In the genomic region with DNA sequence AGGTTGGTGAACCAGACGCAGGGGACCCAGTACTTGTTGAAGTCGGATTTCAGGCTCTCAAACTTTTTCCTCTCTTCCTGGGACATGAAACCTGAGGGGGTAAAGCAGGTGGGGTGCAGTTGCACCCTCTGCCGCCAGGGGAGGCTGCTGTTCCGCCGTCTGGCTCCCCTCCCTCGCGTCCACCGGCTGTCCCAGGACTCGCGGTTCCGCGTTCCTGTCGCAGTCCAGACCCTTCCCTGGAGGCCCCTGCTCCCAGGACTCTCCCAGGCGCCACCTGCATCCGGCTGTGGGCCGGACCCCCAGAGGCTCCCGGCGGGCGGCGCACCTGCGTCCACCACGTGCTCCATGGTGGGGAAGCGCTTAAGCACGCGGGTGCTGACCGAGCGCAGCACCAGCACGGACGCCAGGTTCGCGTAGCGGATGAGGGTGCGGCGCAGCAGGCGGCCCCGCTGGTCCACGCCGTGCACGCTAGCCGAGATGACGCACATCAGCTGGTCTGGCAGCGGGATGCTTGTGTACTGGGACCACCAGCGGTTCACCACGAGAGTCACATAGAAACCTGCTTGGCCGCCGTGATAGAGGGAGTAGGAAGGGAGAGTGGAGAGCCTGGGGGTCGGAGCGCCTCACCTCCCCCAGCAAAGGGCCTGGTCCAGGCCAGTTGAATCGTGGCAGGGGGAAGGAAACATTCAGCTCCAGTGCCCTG, we compare ENCODE assay signal across 1 cellular context.
TF ChIP-seq lines count a peak whose summit lies in the region.

No MANE protein-coding gene starts in this region.

TF ChIP-seq in HEK293, 187 proteins besides CTCF, POLR2A, EP300 and RAD21 (continued from another document and continues in another):
- TF ChIP-seq, protein P1, sequence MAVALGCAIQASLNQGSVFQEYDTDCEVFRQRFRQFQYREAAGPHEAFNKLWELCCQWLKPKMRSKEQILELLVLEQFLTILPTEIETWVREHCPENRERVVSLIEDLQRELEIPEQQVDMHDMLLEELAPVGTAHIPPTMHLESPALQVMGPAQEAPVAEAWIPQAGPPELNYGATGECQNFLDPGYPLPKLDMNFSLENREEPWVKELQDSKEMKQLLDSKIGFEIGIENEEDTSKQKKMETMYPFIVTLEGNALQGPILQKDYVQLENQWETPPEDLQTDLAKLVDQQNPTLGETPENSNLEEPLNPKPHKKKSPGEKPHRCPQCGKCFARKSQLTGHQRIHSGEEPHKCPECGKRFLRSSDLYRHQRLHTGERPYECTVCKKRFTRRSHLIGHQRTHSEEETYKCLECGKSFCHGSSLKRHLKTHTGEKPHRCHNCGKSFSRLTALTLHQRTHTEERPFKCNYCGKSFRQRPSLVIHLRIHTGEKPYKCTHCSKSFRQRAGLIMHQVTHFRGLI (tag by site-specific recombination; IDR thresholded peaks at IDR 0.05) = no peak
- peak; percentile 77 for TF ChIP-seq ZBTB48 (tag by site-specific recombination; IDR thresholded peaks at IDR 0.05)
- TF ChIP-seq HIC1 (tag by site-specific recombination; IDR thresholded peaks at IDR 0.05) = peak; percentile 81
- TF ChIP-seq, protein P2, sequence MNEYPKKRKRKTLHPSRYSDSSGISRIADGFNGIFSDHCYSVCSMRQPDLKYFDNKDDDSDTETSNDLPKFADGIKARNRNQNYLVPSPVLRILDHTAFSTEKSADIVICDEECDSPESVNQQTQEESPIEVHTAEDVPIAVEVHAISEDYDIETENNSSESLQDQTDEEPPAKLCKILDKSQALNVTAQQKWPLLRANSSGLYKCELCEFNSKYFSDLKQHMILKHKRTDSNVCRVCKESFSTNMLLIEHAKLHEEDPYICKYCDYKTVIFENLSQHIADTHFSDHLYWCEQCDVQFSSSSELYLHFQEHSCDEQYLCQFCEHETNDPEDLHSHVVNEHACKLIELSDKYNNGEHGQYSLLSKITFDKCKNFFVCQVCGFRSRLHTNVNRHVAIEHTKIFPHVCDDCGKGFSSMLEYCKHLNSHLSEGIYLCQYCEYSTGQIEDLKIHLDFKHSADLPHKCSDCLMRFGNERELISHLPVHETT (tag by site-specific recombination; IDR thresholded peaks at IDR 0.05) = peak; percentile 69; the same call in 1 of the 2 replicates
- TF ChIP-seq ZBTB10 (tag by site-specific recombination; IDR thresholded peaks at IDR 0.05) = peak; percentile 82
- 0 out of 2 replicates have a peak, but pooled peaks have one; percentile 26 for TF ChIP-seq YY1 (tag by site-specific recombination; IDR thresholded peaks at IDR 0.05)
- peak; percentile 99 for TF ChIP-seq GLIS1 (tag by site-specific recombination; IDR thresholded peaks at IDR 0.05)
- TF ChIP-seq, protein P3, sequence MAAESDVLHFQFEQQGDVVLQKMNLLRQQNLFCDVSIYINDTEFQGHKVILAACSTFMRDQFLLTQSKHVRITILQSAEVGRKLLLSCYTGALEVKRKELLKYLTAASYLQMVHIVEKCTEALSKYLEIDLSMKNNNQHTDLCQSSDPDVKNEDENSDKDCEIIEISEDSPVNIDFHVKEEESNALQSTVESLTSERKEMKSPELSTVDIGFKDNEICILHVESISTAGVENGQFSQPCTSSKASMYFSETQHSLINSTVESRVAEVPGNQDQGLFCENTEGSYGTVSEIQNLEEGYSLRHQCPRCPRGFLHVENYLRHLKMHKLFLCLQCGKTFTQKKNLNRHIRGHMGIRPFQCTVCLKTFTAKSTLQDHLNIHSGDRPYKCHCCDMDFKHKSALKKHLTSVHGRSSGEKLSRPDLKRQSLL (tag by site-specific recombination; IDR thresholded peaks at IDR 0.05) = no peak
- TF ChIP-seq ZNF341 (tag by site-specific recombination; IDR thresholded peaks at IDR 0.05; ENCODE audit: low read depth) = peak; percentile 100
- TF ChIP-seq, protein P4, sequence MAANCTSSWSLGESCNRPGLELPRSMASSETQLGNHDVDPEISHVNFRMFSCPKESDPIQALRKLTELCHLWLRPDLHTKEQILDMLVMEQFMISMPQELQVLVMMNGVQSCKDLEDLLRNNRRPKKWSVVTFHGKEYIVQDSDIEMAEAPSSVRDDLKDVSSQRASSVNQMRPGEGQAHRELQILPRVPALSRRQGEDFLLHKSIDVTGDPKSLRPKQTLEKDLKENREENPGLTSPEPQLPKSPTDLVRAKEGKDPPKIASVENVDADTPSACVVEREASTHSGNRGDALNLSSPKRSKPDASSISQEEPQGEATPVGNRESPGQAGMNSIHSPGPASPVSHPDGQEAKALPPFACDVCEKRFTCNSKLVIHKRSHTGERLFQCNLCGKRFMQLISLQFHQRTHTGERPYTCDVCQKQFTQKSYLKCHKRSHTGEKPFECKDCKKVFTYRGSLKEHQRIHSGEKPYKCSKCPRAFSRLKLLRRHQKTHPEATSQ (tag by site-specific recombination; IDR thresholded peaks at IDR 0.05) = 0 out of 2 replicates have a peak, but pooled peaks have one; percentile 28
- peak; percentile 66 for TF ChIP-seq ZNF629 (tag by site-specific recombination; IDR thresholded peaks at IDR 0.05)
- TF ChIP-seq PRDM10 (tag by site-specific recombination; IDR thresholded peaks at IDR 0.05) = peak; percentile 89
- peak; percentile 80; the same call in 1 of the 2 replicates for TF ChIP-seq ZNF561 (tag by site-specific recombination; IDR thresholded peaks at IDR 0.05; ENCODE audit: borderline replicate concordance)
- TF ChIP-seq ZNF23 (tag by site-specific recombination; IDR thresholded peaks at IDR 0.05; ENCODE audit: borderline replicate concordance) = no peak
- TF ChIP-seq SCRT2 (tag by site-specific recombination; IDR thresholded peaks at IDR 0.05) = peak; percentile 88
- TF ChIP-seq ZSCAN16 (tag by site-specific recombination; IDR thresholded peaks at IDR 0.05) = peak; percentile 58; the same call in 1 of the 2 replicates
- TF ChIP-seq ZBTB20 (tag by site-specific recombination; IDR thresholded peaks at IDR 0.05) = peak; percentile 43; the same call in 1 of the 2 replicates
- peak; percentile 54; the same call in 1 of the 2 replicates for TF ChIP-seq ZNF398 (tag by site-specific recombination; IDR thresholded peaks at IDR 0.05)
- TF ChIP-seq ZNF777 (tag by site-specific recombination; IDR thresholded peaks at IDR 0.05; ENCODE audit: borderline replicate concordance) = peak; percentile 50; the same call in 1 of the 2 replicates
- 0 out of 2 replicates have a peak, but pooled peaks have one; percentile 20 for TF ChIP-seq ZNF610 (tag by site-specific recombination; IDR thresholded peaks at IDR 0.05; ENCODE audit: borderline replicate concordance)
- TF ChIP-seq ZNF626 (tag by site-specific recombination; IDR thresholded peaks at IDR 0.05) = no peak
- TF ChIP-seq REPIN1 (tag by site-specific recombination; IDR thresholded peaks at IDR 0.05; ENCODE audit: low read depth) = no peak
- TF ChIP-seq ZNF324 (tag by site-specific recombination; IDR thresholded peaks at IDR 0.05) = peak; percentile 76; the same call in 1 of the 2 replicates
- peak; percentile 46 for TF ChIP-seq ZNF654 (tag by site-specific recombination; IDR thresholded peaks at IDR 0.05; ENCODE audit: low read depth)
- TF ChIP-seq, protein P5, sequence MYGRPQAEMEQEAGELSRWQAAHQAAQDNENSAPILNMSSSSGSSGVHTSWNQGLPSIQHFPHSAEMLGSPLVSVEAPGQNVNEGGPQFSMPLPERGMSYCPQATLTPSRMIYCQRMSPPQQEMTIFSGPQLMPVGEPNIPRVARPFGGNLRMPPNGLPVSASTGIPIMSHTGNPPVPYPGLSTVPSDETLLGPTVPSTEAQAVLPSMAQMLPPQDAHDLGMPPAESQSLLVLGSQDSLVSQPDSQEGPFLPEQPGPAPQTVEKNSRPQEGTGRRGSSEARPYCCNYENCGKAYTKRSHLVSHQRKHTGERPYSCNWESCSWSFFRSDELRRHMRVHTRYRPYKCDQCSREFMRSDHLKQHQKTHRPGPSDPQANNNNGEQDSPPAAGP (tag by site-specific recombination; IDR thresholded peaks at IDR 0.05) = peak; percentile 72; the same call in 1 of the 2 replicates
- TF ChIP-seq, protein P6, sequence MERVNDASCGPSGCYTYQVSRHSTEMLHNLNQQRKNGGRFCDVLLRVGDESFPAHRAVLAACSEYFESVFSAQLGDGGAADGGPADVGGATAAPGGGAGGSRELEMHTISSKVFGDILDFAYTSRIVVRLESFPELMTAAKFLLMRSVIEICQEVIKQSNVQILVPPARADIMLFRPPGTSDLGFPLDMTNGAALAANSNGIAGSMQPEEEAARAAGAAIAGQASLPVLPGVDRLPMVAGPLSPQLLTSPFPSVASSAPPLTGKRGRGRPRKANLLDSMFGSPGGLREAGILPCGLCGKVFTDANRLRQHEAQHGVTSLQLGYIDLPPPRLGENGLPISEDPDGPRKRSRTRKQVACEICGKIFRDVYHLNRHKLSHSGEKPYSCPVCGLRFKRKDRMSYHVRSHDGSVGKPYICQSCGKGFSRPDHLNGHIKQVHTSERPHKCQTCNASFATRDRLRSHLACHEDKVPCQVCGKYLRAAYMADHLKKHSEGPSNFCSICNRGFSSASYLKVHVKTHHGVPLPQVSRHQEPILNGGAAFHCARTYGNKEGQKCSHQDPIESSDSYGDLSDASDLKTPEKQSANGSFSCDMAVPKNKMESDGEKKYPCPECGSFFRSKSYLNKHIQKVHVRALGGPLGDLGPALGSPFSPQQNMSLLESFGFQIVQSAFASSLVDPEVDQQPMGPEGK (tag by site-specific recombination; IDR thresholded peaks at IDR 0.05) = peak; percentile 93
- TF ChIP-seq GLIS2 (tag by site-specific recombination; IDR thresholded peaks at IDR 0.05) = peak; percentile 96
